In the genomic region with DNA sequence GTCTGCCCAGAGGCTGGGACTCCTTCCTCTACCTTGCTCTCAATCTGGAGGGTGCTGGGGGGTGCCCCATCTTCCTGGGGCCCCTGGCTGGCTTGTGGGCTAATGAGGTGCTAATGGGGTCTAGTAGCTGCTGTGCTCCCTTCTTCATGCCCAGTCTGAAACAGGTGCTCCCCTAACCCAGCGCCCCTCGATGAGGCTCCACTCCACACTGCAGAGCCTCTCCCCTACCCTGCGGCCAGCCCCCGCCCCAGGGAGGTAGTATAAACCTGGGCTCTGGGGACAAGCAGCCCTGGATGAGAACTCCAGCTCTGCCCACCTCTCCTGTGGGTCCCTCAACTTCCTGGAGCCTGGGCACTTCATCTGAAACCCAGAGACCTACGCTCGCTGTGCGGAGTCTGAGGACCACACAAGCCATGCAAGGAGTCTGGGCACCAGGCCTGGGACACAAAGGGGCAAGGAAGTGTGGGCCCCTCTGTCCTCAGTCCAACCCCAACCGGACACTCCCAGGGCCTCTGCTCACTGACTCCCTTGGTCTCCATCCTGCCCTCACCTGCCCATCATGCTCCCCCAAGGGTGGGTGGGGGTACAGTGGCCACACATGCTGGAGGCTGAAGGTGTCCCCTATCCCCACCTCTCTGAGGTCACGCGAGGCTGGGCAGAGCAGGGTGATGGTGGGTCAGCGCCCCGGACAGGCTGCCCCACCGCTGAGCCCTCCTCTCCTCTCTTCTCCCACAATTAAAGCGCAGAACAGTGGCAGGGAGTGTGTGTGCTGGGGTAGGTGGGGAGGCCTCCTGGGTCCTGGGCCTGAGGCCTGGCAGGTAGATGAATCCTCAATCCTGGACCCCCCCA, we compare ENCODE assay signal across 1 cellular context.
TF ChIP-seq lines count a peak whose summit lies in the region.

No MANE protein-coding gene starts in this region.

TF ChIP-seq in HCT116, 20 proteins besides CTCF, POLR2A, EP300 and RAD21 (continued from another document):
- TF ChIP-seq REST (IDR thresholded peaks at IDR 0.05; ENCODE audit: low read depth), result no peak
- TF ChIP-seq ZFX (IDR thresholded peaks at IDR 0.05), result no peak
- no peak for TF ChIP-seq ELF1 (IDR thresholded peaks at IDR 0.05; ENCODE audit: borderline replicate concordance, low read depth)
- TF ChIP-seq EZH2phosphoT487 (IDR thresholded peaks at IDR 0.05; ENCODE audit: borderline replicate concordance), result no peak
- no peak for TF ChIP-seq CBX3 (IDR thresholded peaks at IDR 0.05; ENCODE audit: low read depth)
- no peak for TF ChIP-seq ZBTB33 (IDR thresholded peaks at IDR 0.05; ENCODE audit: extremely low read depth, insufficient replicate concordance, low read length)
- no peak; the same call in 1 of the 2 replicates for TF ChIP-seq POLR2AphosphoS5 (IDR thresholded peaks at IDR 0.05; ENCODE audit: low read depth, low read length)
- no peak for TF ChIP-seq JUND (IDR thresholded peaks at IDR 0.05)
- TF ChIP-seq ATF3 (IDR thresholded peaks at IDR 0.05), result no peak
- TF ChIP-seq CEBPB (IDR thresholded peaks at IDR 0.05; ENCODE audit: low read depth), result no peak
- TF ChIP-seq SRF (IDR thresholded peaks at IDR 0.05; ENCODE audit: low read depth), result no peak
- no peak for TF ChIP-seq TCF7L2 (IDR thresholded peaks at IDR 0.05; ENCODE audit: borderline replicate concordance, extremely low read depth, insufficient read depth, insufficient read length)
- TF ChIP-seq SP1 (IDR thresholded peaks at IDR 0.05; ENCODE audit: low read depth), result no peak
- no peak for TF ChIP-seq SIN3A (IDR thresholded peaks at IDR 0.05; ENCODE audit: low read depth)
- no peak for TF ChIP-seq ZNF274 (IDR thresholded peaks at IDR 0.05; ENCODE audit: low read depth, low read length)
TF ChIP-seq in HCT116: peak in this region for 0.
